7 cellular contexts compared by ENCODE assay signal in genomic region chr9:126847051-126847450, GRCh38.
"Had no signal": no experiment of that assay in that cellular context is flagged by ENCODE, and none has a peak within 500 bp of the region (broad histone marks: within the 10 kb centered on the region; RNA-seq: fewer than 3 reads in every experiment).

No MANE protein-coding gene starts in this region.

- H3K27ac Mint-ChIP-seq: HFFc6, IgD-negative memory B cell had no signal

- DNase-seq: GM23248, GOT3, H7, HFFc6 had no signal

- H3K4me1 ChIP-seq: HAP-1 had no signal

- H3K4me3 ChIP-seq: GM23248, HAP-1 had no signal

- H3K27ac ChIP-seq: GM23248, HL-60 had no signal

- H2AFZ ChIP-seq: GM23248 had no signal

- H3K9me3 ChIP-seq: HAP-1 had no signal

- H3K36me3 ChIP-seq: HAP-1 had no signal

- H3K9ac ChIP-seq: GM23248 had no signal

- H3K4me3 Mint-ChIP-seq: HFFc6, IgD-negative memory B cell had no signal

- H3K9me3 Mint-ChIP-seq: HFFc6, IgD-negative memory B cell had no signal
